ENCODE assay signal across 8 cellular contexts in the genomic region with DNA sequence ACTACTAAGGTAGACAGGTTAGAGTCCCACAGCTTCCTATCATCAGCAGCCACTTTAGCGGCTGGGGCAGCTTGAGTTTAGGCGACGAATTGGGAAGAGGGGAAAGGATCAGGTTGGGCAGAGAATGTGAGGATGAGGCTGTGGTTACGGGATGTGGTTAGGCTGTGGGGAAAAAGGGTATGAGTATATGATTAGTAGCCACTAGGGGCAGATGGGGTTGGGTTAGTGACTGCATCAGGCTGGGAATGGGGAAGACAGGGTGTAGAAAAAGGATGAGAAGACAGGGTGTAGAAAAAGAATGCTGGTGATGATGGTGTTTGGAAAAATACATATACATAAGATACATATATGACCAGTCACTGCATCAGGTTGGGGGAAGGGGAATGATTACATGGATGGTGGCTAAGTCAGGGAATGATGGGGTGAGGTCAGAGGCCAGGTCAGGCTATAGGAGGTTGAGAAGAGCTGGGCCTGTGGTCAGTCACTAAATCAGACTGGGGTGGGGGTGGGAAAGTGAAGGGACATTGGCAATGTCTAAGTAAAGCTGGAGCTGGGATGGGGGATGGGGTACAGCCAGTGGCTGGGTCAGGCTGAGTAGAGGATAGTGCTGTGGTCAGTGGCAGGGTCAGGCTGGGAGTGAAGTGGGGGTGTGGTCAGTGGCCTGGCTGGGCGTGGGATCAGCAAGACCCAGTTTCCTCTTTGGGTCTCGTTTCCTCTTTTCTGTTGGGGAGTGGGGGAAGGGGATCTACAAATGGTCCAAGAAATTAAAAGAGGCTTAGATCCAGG. TPM values are rescaled to one million over a fixed set of nuclear protein-coding genes. Genes with fewer than 3 reads are reported as not detected.
DNase-seq lines count a peak whose midpoint lies in the region; ATAC-seq and TF ChIP-seq lines count a peak whose summit lies in the region.

No MANE protein-coding gene starts in this region.

- H3K36me3 ChIP-seq in OCI-LY3 (replicated peaks; ENCODE audit: low read depth, low read length), result peaks cover 16% of the 10 kb centered on the region
- H3K36me3 ChIP-seq in brain microvascular endothelial cell (replicated peaks), result peaks cover 21% of the 10 kb centered on the region

- H3K9me3 Mint-ChIP-seq in activated T-helper 2 cell treated with anti-CD3 and anti-CD28 coated beads, Interferon-gamma antibody, Interleukin-2, Interleukin-4, amounts not matched to agents 10 μg/mL and 5 μg/mL and 100 μg/mL, durations not matched to agents 14 hours and 24 hours and 36 hours, result no peaks in the 10 kb centered on the region

- peak; percentile 16 for TF ChIP-seq CTCF in GM20000 (IDR thresholded peaks at IDR 0.05; ENCODE audit: extremely low read depth, missing control alignments)
- peak; percentile 55 for TF ChIP-seq CTCF in OCI-LY3 (IDR thresholded peaks at IDR 0.05; ENCODE audit: low read depth, low read length)
- TF ChIP-seq CTCF in brain microvascular endothelial cell (IDR thresholded peaks at IDR 0.05; ENCODE audit: low read depth, low read length, missing control alignments), result peak; percentile 80

- peaks cover 20% of the 10 kb centered on the region for H3K4me1 Mint-ChIP-seq in activated T-helper 2 cell treated with anti-CD3 and anti-CD28 coated beads, Interferon-gamma antibody, Interleukin-2, Interleukin-4, amounts not matched to agents 10 μg/mL and 5 μg/mL and 100 μg/mL, durations not matched to agents 14 hours and 24 hours and 36 hours (ENCODE audit: low read depth)

- H3K9me3 ChIP-seq in OCI-LY3 (ENCODE audit: insufficient read depth, low read length), result no peaks in the 10 kb centered on the region

- intact Hi-C loops in activated T-helper 2 cell treated with anti-CD3 and anti-CD28 coated beads, Interferon-gamma antibody, Interleukin-2, Interleukin-4, amounts not matched to agents 10 μg/mL and 5 μg/mL and 100 μg/mL, durations not matched to agents 14 hours and 24 hours and 36 hours (cut with micrococcal nuclease), result loop anchor here (2.0 kb wide), 2 partner anchors 41 to 83 kb away; partner anchors contain the start of gene TPM2

- H3K27ac ChIP-seq in OCI-LY3 (ENCODE audit: low read length) (peak overlapping the region; percentile 87), brain microvascular endothelial cell (peak overlapping the region; percentile 76)

- no peak overlapping the region for H3K4me3 Mint-ChIP-seq in activated T-helper 2 cell treated with anti-CD3 and anti-CD28 coated beads, Interferon-gamma antibody, Interleukin-2, Interleukin-4, amounts not matched to agents 10 μg/mL and 5 μg/mL and 100 μg/mL, durations not matched to agents 14 hours and 24 hours and 36 hours (ENCODE audit: low read depth)

- peaks cover 38% of the 10 kb centered on the region for H4K20me1 ChIP-seq in OCI-LY3 (ENCODE audit: insufficient read depth, low read length)

- H3K4me1 ChIP-seq in OCI-LY3 (ENCODE audit: low read length), result peaks cover 49% of the 10 kb centered on the region

- peak; percentile 78 for DNase-seq in CD1c-positive myeloid dendritic cell (ENCODE audit: extremely low spot score)
- DNase-seq in GM20000 (ENCODE audit: low spot score), result peak; percentile 48
- peak; percentile 80 for DNase-seq in brain microvascular endothelial cell
- peak; percentile 71 for DNase-seq in iPS-NIHi7 (ENCODE audit: extremely low spot score)
- DNase-seq in stimulated activated CD4-positive, alpha-beta T cell treated with anti-CD3 and anti-CD28 coated beads, Interleukin-15, amount 100 ng/mL, for 24 hours, result peak; percentile 45
- no peak for DNase-seq in activated T-helper 2 cell treated with anti-CD3 and anti-CD28 coated beads, Interferon-gamma antibody, Interleukin-2, Interleukin-4, amounts not matched to agents 10 μg/mL and 5 μg/mL and 100 μg/mL, durations not matched to agents 14 hours and 24 hours and 36 hours (ENCODE audit: low spot score)
- no peak for DNase-seq in left lobe of liver (ENCODE audit: low spot score)

- in situ Hi-C loops in brain microvascular endothelial cell (cut with HindIII; ENCODE audit: low pct_ligation_motif_present, low sequenced_read_pairs), result no loop called here

- H3K27ac Mint-ChIP-seq in activated T-helper 2 cell treated with anti-CD3 and anti-CD28 coated beads, Interferon-gamma antibody, Interleukin-2, Interleukin-4, amounts not matched to agents 10 μg/mL and 5 μg/mL and 100 μg/mL, durations not matched to agents 14 hours and 24 hours and 36 hours, result no peak overlapping the region

- H3K9ac ChIP-seq in OCI-LY3 (ENCODE audit: low read length), result peak overlapping the region; percentile 92; the same call in 1 of the 2 replicates

- H3K4me3 ChIP-seq in OCI-LY3 (ENCODE audit: low read length) (peak overlapping the region; percentile 94), brain microvascular endothelial cell (ENCODE audit: low read depth, low read length) (peak overlapping the region; percentile 96)

- peaks cover 68% of the 10 kb centered on the region for H3K79me2 ChIP-seq in OCI-LY3 (ENCODE audit: low read length)

- H3K36me3 Mint-ChIP-seq in activated T-helper 2 cell treated with anti-CD3 and anti-CD28 coated beads, Interferon-gamma antibody, Interleukin-2, Interleukin-4, amounts not matched to agents 10 μg/mL and 5 μg/mL and 100 μg/mL, durations not matched to agents 14 hours and 24 hours and 36 hours (ENCODE audit: low read depth), result peaks cover 31% of the 10 kb centered on the region

- H3K27me3 ChIP-seq in OCI-LY3 (ENCODE audit: low read depth, low read length) (no peaks in the 10 kb centered on the region), brain microvascular endothelial cell (replicated peaks) (no peaks in the 10 kb centered on the region)

- H2AFZ ChIP-seq in OCI-LY3 (ENCODE audit: low read depth, low read length), result no peak overlapping the region

- H3K27me3 Mint-ChIP-seq in activated T-helper 2 cell treated with anti-CD3 and anti-CD28 coated beads, Interferon-gamma antibody, Interleukin-2, Interleukin-4, amounts not matched to agents 10 μg/mL and 5 μg/mL and 100 μg/mL, durations not matched to agents 14 hours and 24 hours and 36 hours (ENCODE audit: low read depth), result no peaks in the 10 kb centered on the region

- peak overlapping the region; percentile 96 for H3K4me2 ChIP-seq in OCI-LY3 (ENCODE audit: low read length)

- ATAC-seq in left lobe of liver, result no peak

RNA-seq across cellular contexts. Expression of gene TLN1, which starts 2.1 kb away (rescaled TPM):
- total RNA-seq in activated T-helper 2 cell treated with anti-CD3 and anti-CD28 coated beads, Interferon-gamma antibody, Interleukin-2, Interleukin-4, amounts not matched to agents 10 μg/mL and 5 μg/mL and 100 μg/mL, durations not matched to agents 14 hours and 24 hours and 36 hours, result 253 and 267 TPM in 2 replicates
- total RNA-seq in left lobe of liver, result 107 TPM

RNA-seq across cellular contexts. Expression of gene CREB3, which starts 2.6 kb away (rescaled TPM):
- total RNA-seq in activated T-helper 2 cell treated with anti-CD3 and anti-CD28 coated beads, Interferon-gamma antibody, Interleukin-2, Interleukin-4, amounts not matched to agents 10 μg/mL and 5 μg/mL and 100 μg/mL, durations not matched to agents 14 hours and 24 hours and 36 hours, result 34.3 and 34.5 TPM in 2 replicates
- 13.9 TPM for total RNA-seq in left lobe of liver

RNA-seq across cellular contexts. Expression of gene GBA2, which starts 19.1 kb away (rescaled TPM):
- total RNA-seq in activated T-helper 2 cell treated with anti-CD3 and anti-CD28 coated beads, Interferon-gamma antibody, Interleukin-2, Interleukin-4, amounts not matched to agents 10 μg/mL and 5 μg/mL and 100 μg/mL, durations not matched to agents 14 hours and 24 hours and 36 hours, result 54.0 and 57.0 TPM in 2 replicates
- total RNA-seq in left lobe of liver, result 44.0 TPM

RNA-seq across cellular contexts. Expression of gene RGP1, which starts 19.2 kb away (rescaled TPM):
- 17.0 and 17.1 TPM in 2 replicates for total RNA-seq in activated T-helper 2 cell treated with anti-CD3 and anti-CD28 coated beads, Interferon-gamma antibody, Interleukin-2, Interleukin-4, amounts not matched to agents 10 μg/mL and 5 μg/mL and 100 μg/mL, durations not matched to agents 14 hours and 24 hours and 36 hours
- total RNA-seq in left lobe of liver, result 14.5 TPM

RNA-seq across cellular contexts. Expression of gene MSMP, which starts 24.2 kb away (rescaled TPM):
- 0.37 and 0.41 TPM in 2 replicates for total RNA-seq in activated T-helper 2 cell treated with anti-CD3 and anti-CD28 coated beads, Interferon-gamma antibody, Interleukin-2, Interleukin-4, amounts not matched to agents 10 μg/mL and 5 μg/mL and 100 μg/mL, durations not matched to agents 14 hours and 24 hours and 36 hours
- total RNA-seq in left lobe of liver, result 1.5 TPM

Comparison
In these comparisons a context has a peak if more than half of its experiments do, and no peak if none do; other contexts are left out.
1. DNase-seq: peak in CD1c-positive myeloid dendritic cell (single experiment), GM20000 (single experiment), brain microvascular endothelial cell (single experiment), iPS-NIHi7 (single experiment) and stimulated activated CD4-positive, alpha-beta T cell treated with anti-CD3 and anti-CD28 coated beads, Interleukin-15, amount 100 ng/mL, for 24 hours (single experiment); none in activated T-helper 2 cell treated with anti-CD3 and anti-CD28 coated beads, Interferon-gamma antibody, Interleukin-2, Interleukin-4, amounts not matched to agents 10 μg/mL and 5 μg/mL and 100 μg/mL, durations not matched to agents 14 hours and 24 hours and 36 hours (single experiment) and left lobe of liver (single experiment).
2. CTCF ChIP-seq: peak in every context shown above with its lines; median percentile 80 in brain microvascular endothelial cell; 55 in OCI-LY3; 16 in GM20000.